Comparison of ENCODE assay signal across 8 cellular contexts in genomic region chr10:93437000-93437945, GRCh38. TPM values are rescaled to one million over a fixed set of nuclear protein-coding genes. Genes with fewer than 3 reads are reported as not detected.
DNase-seq lines count a peak whose midpoint lies in the region; ATAC-seq and TF ChIP-seq lines count a peak whose summit lies in the region.

No MANE protein-coding gene starts in this region.

- peak overlapping the region; percentile 68 for H3K4me3 Mint-ChIP-seq in WTC11
- H3K4me3 Mint-ChIP-seq in CD8-positive, alpha-beta memory T cell = no peak overlapping the region
- H3K4me3 Mint-ChIP-seq in immature natural killer cell = no peak overlapping the region

- H3K36me3 Mint-ChIP-seq in WTC11 (no peaks in the 10 kb centered on the region), immature natural killer cell (no peaks in the 10 kb centered on the region)
- H3K36me3 Mint-ChIP-seq in CD8-positive, alpha-beta memory T cell = no peaks in the 10 kb centered on the region

- POLR2A ChIA-PET in HEK293 (lab: Yijun Ruan, JAX) = interaction anchor here (0.6 to 2.3 kb wide), 9 partner anchors 9 to 1084 kb away, joined by 3 to 14 read pairs (median 5); partner anchors contain the start of genes CEP55 and MYOF
- POLR2A ChIA-PET in WTC11 (lab: Charles Lee) = interaction anchor here (0.6 to 2.1 kb wide), 3 partner anchors 8 to 45 kb away, joined by 5 to 17 read pairs (median 5); partner anchors contain the start of gene MYOF
- POLR2A ChIA-PET in CD8-positive, alpha-beta memory T cell (lab: Charles Lee) = interaction anchor here (0.6 kb wide), 1 partner anchor 10 kb away, joined by 5 read pairs; no protein-coding TSS in a partner anchor

- 0 out of 2 replicates have a peak overlapping the region, but pooled peaks have one; percentile 8 for H3K27ac ChIP-seq in HEK293 (ENCODE audit: extremely low read depth, low read depth, low read length)
- H3K27ac ChIP-seq in CD8-positive, alpha-beta memory T cell (ENCODE audit: low read depth, low read length) = no peak overlapping the region

- H3K27me3 Mint-ChIP-seq in WTC11 (ENCODE audit: low read depth) (no peaks in the 10 kb centered on the region; the same call in 1 of the 2 replicates), immature natural killer cell (ENCODE audit: low read depth in 3 of 3) (peaks cover 0 to 2% (median 1%) of the 10 kb centered on the region in 3 donors)
- H3K27me3 Mint-ChIP-seq in CD8-positive, alpha-beta memory T cell = peaks cover 6 to 7% of the 10 kb centered on the region in 2 donors

- CTCF ChIA-PET in HEK293 (lab: Yijun Ruan, JAX) (interaction anchor here (1.0 to 2.3 kb wide), 5 partner anchors 9 to 61 kb away, joined by 3 to 11 read pairs (median 5); partner anchors contain the start of gene MYOF), WTC11 (lab: Charles Lee) (interaction anchor here (0.9 to 2.5 kb wide), 8 partner anchors 9 to 84 kb away, joined by 3 to 19 read pairs (median 5); partner anchors contain the start of gene MYOF)
- CTCF ChIA-PET in CD8-positive, alpha-beta memory T cell (lab: Charles Lee) = interaction anchor here (1.2 kb wide), 1 partner anchor 24 kb away, joined by 3 read pairs; no protein-coding TSS in a partner anchor

- no peaks in the 10 kb centered on the region for H3K27me3 ChIP-seq in CD8-positive, alpha-beta memory T cell (ENCODE audit: insufficient read depth, low read length, poor library complexity, severe bottlenecking)

- no peaks in the 10 kb centered on the region for H3K9me3 ChIP-seq in HEK293 (ENCODE audit: control insufficient read depth, insufficient read depth, low read depth, low read length)
- no peaks in the 10 kb centered on the region for H3K9me3 ChIP-seq in CD8-positive, alpha-beta memory T cell (ENCODE audit: low read length)

- ATAC-seq in WTC11 = peak; percentile 48
- no peak for ATAC-seq in HG02798 (IDR thresholded peaks at IDR 0.05; ENCODE audit: poor library complexity, unreplicated experiment)

- DNase-seq in WTC11 (ENCODE audit: low spot score) = peak; percentile 43
- DNase-seq in cardiac septum (ENCODE audit: low spot score) = peak; percentile 85
- DNase-seq in posterior vena cava (ENCODE audit: low spot score) = peak; percentile 94
- no peak for DNase-seq in CD8-positive, alpha-beta memory T cell
- no peak for DNase-seq in immature natural killer cell
- DNase-seq in NCI-H526 (lab: John Stamatoyannopoulos, UW) = no peak

- peak overlapping the region; percentile 6; the same call in 1 of the 2 replicates for H3K4me3 ChIP-seq in HEK293 (ENCODE audit: low read depth, low read length)
- no peak overlapping the region for H3K4me3 ChIP-seq in CD8-positive, alpha-beta memory T cell (ENCODE audit: low read length)

- peaks cover 10% of the 10 kb centered on the region for H3K4me1 ChIP-seq in HEK293 (ENCODE audit: control insufficient read depth, insufficient read depth, low read length)
- no peaks in the 10 kb centered on the region for H3K4me1 ChIP-seq in CD8-positive, alpha-beta memory T cell (ENCODE audit: insufficient read depth, low read length)

- no peak for TF ChIP-seq CTCF in HEK293 (tag by site-specific recombination; IDR thresholded peaks at IDR 0.05)
- no peak for TF ChIP-seq CTCF in WTC11 (IDR thresholded peaks at IDR 0.05)

- H3K27ac Mint-ChIP-seq in WTC11 (peak overlapping the region; percentile 98), immature natural killer cell (no peak overlapping the region)
- H3K27ac Mint-ChIP-seq in CD8-positive, alpha-beta memory T cell = peak overlapping the region in 1 of 8 donors; percentile 49

- no peaks in the 10 kb centered on the region for H3K9me3 Mint-ChIP-seq in WTC11
- H3K9me3 Mint-ChIP-seq in CD8-positive, alpha-beta memory T cell = no peaks in the 10 kb centered on the region
- no peaks in the 10 kb centered on the region for H3K9me3 Mint-ChIP-seq in immature natural killer cell

- intact Hi-C loops in cardiac septum (cut with DNase I) = loop anchor here (1.0 kb wide), 3 partner anchors 18 to 45 kb away; partner anchors contain the start of gene MYOF
- intact Hi-C loops in posterior vena cava (cut with DNase I) = loop anchor here in 1 of 2 donors (5.0 kb wide), 2 partner anchors 40 to 60 kb away; no protein-coding TSS in a partner anchor

- H3K36me3 ChIP-seq in HEK293 (ENCODE audit: control insufficient read depth in 2 of 2, insufficient read depth in 1 of 2, low read length in 2 of 2) = no peaks in the 10 kb centered on the region
- no peaks in the 10 kb centered on the region for H3K36me3 ChIP-seq in CD8-positive, alpha-beta memory T cell (ENCODE audit: insufficient read depth, low read length)

- H3K4me1 Mint-ChIP-seq in WTC11 (peaks cover 78% of the 10 kb centered on the region), immature natural killer cell (no peaks in the 10 kb centered on the region)
- H3K4me1 Mint-ChIP-seq in CD8-positive, alpha-beta memory T cell = no peaks in the 10 kb centered on the region

TF ChIP-seq in HEK293, 187 proteins besides CTCF, POLR2A, EP300 and RAD21 (continues in another document):
- TF ChIP-seq ZBTB20 (tag by site-specific recombination; IDR thresholded peaks at IDR 0.05) (no peak), ZNF391 (tag by site-specific recombination; IDR thresholded peaks at IDR 0.05; ENCODE audit: borderline replicate concordance, low read depth) (no peak), ZNF341 (tag by site-specific recombination; IDR thresholded peaks at IDR 0.05; ENCODE audit: low read depth) (peak; percentile 49), PATZ1 (tag by site-specific recombination; IDR thresholded peaks at IDR 0.05) (peak; percentile 36; the same call in 1 of the 2 replicates), ZFP69B (tag by site-specific recombination; IDR thresholded peaks at IDR 0.05) (0 out of 2 replicates have a peak, but pooled peaks have one; percentile 34), ZFHX2 (tag by site-specific recombination; conservative IDR thresholded peaks at IDR 0.05) (peak; percentile 72), IKZF3 (tag by site-specific recombination; IDR thresholded peaks at IDR 0.05) (peak; percentile 56; the same call in 1 of the 2 replicates), SCRT2 (tag by site-specific recombination; IDR thresholded peaks at IDR 0.05) (peak; percentile 83), ZNF629 (tag by site-specific recombination; IDR thresholded peaks at IDR 0.05) (peak; percentile 96)

TF ChIP-seq in WTC11, 78 proteins besides CTCF, POLR2A, EP300 and RAD21:
- no peak for TF ChIP-seq TEAD4 (CRISPR knock-in tag; IDR thresholded peaks at IDR 0.05)
- no peak for TF ChIP-seq ZNF121 (CRISPR knock-in tag; IDR thresholded peaks at IDR 0.05)
- no peak for TF ChIP-seq ZNF138 (CRISPR knock-in tag; conservative IDR thresholded peaks at IDR 0.05)
- TF ChIP-seq ZNF671 (CRISPR knock-in tag; IDR thresholded peaks at IDR 0.05) = no peak
- TF ChIP-seq E2F1 (CRISPR knock-in tag; IDR thresholded peaks at IDR 0.05) = no peak
- no peak for TF ChIP-seq STAT6 (CRISPR knock-in tag; conservative IDR thresholded peaks at IDR 0.05; ENCODE audit: low read depth)
- TF ChIP-seq CREM (CRISPR knock-in tag; IDR thresholded peaks at IDR 0.05) = 0 out of 2 replicates have a peak, but pooled peaks have one; percentile 21
- TF ChIP-seq MAX (CRISPR knock-in tag; IDR thresholded peaks at IDR 0.05) = peak; percentile 51

RNA-seq across cellular contexts. Expression of gene MYOF, which starts 44.9 kb away (rescaled TPM):
- total RNA-seq in WTC11 (2021) (1.4 to 2.2 TPM (median 1.8 TPM) in 3 replicates), cardiac septum (82.5 TPM), posterior vena cava (100 to 1,000 TPM; 182 to 227 TPM)
- 10 to 100 TPM; 57.0 to 62.8 TPM for total RNA-seq in CD8-positive, alpha-beta memory T cell
- polyA plus RNA-seq in CD8-positive, alpha-beta memory T cell = not detected
- under 1 TPM in 2 of 3 donors, not detected in 1; 0.21 to 0.33 TPM for polyA plus RNA-seq in immature natural killer cell

RNA-seq across cellular contexts. Expression of gene CEP55, which starts 59.1 kb away (rescaled TPM):
- 15.7 to 17.3 TPM (median 15.8 TPM) in 3 replicates for total RNA-seq in WTC11 (2021)
- total RNA-seq in cardiac septum = 0.13 TPM
- 1 to 10 TPM in 1 of 2 donors, under 1 TPM in 1; 0.48 to 1.1 TPM for total RNA-seq in posterior vena cava
- total RNA-seq in CD8-positive, alpha-beta memory T cell = 10 to 100 TPM; 41.2 to 44.4 TPM
- polyA plus RNA-seq in CD8-positive, alpha-beta memory T cell = 0.97 TPM
- under 1 TPM in 2 of 3 donors, not detected in 1; 0.39 to 0.83 TPM for polyA plus RNA-seq in immature natural killer cell

Comparison
In these comparisons a context has a peak if more than half of its experiments do, and no peak if none do; other contexts are left out.
1. DNase-seq: peak in WTC11 (single experiment), cardiac septum (single experiment) and posterior vena cava (single experiment); none in CD8-positive, alpha-beta memory T cell (0 of 5), immature natural killer cell (0 of 3) and NCI-H526 (0 of 2).
2. RNA of gene MYOF, which starts 44.9 kb away (total RNA-seq): 182 to 227 TPM in posterior vena cava, 82.5 TPM in cardiac septum (single experiment) and 57.0 to 62.8 TPM in CD8-positive, alpha-beta memory T cell; 1.4 to 2.2 TPM in WTC11; every median in the first group is over 10 times any median in the second.
3. Of the 8 proteins assayed by ChIP-seq in both HEK293 and WTC11: peak only in HEK293: ZBTB21; only in WTC11: none; in both: none; in neither: 7.